ENCODE assay signal across 8 cellular contexts in genomic region chr19:40798997-40799557, GRCh38. TPM values are rescaled to one million over a fixed set of nuclear protein-coding genes. Genes with fewer than 3 reads are reported as not detected.
DNase-seq lines count a peak whose midpoint lies in the region; ATAC-seq, FAIRE-seq and TF ChIP-seq lines count a peak whose summit lies in the region.

Gene EGLN2, plus strand, starts transcription at chr19:40799191. Its CDS starts 1,382 bp downstream, at chr19:40800573.

- H3K4me3 Mint-ChIP-seq in HFFc6, result peak within 1 kb of the TSS; percentile 97
- H3K4me3 Mint-ChIP-seq in natural killer cell treated with Interleukin-12 subunit alpha and Interleukin-12 subunit beta and Interleukin-15 and Interleukin-18, amount 100 ng/mL, for 72 hours, result peak within 1 kb of the TSS; percentile 94

- H3K9me3 ChIP-seq in Peyer's patch, result no peaks in the 10 kb centered on the region

- peaks cover 0 to 15% (median 0%) of the 10 kb centered on the region in 3 donors for H3K36me3 ChIP-seq in Peyer's patch

- peak; percentile 93 to 95 for ATAC-seq in natural killer cell treated with Interleukin-12 subunit alpha and Interleukin-12 subunit beta and Interleukin-15 and Interleukin-18, amount 100 ng/mL, for 72 hours

- peak within 1 kb of the TSS; percentile 97 to 98 (median 98) for H3K27ac ChIP-seq in Peyer's patch

- peak; percentile 38; the same call in 1 of the 2 replicates for TF ChIP-seq POLR2A in GM12892 (IDR thresholded peaks at IDR 0.05; ENCODE audit: low read depth, low read length)
- peak; percentile 44 to 56 for TF ChIP-seq POLR2A in Peyer's patch (IDR thresholded peaks at IDR 0.05)

- peak within 1 kb of the TSS; percentile 98 for H3K27ac Mint-ChIP-seq in HFFc6
- H3K27ac Mint-ChIP-seq in natural killer cell treated with Interleukin-12 subunit alpha and Interleukin-12 subunit beta and Interleukin-15 and Interleukin-18, amount 100 ng/mL, for 72 hours, result peak within 1 kb of the TSS; percentile 97 to 99

- H3K4me1 Mint-ChIP-seq in HFFc6 (ENCODE audit: low read depth), result peaks cover 45% of the 10 kb centered on the region
- H3K4me1 Mint-ChIP-seq in natural killer cell treated with Interleukin-12 subunit alpha and Interleukin-12 subunit beta and Interleukin-15 and Interleukin-18, amount 100 ng/mL, for 72 hours (ENCODE audit: low read depth in 2 of 2), result peaks cover 60 to 61% of the 10 kb centered on the region in 2 donors

- no peaks in the 10 kb centered on the region for H3K27me3 ChIP-seq in Peyer's patch

- H3K4me1 ChIP-seq in Peyer's patch, result peaks cover 22 to 50% (median 43%) of the 10 kb centered on the region in 4 donors

- DNase-seq in GM12892 (ENCODE audit: insufficient read length) (peak; percentile 85), HFFc6 (no peak), Peyer's patch (no peak), epithelial cell of proximal tubule (ENCODE audit: low read depth) (no peak), SIG-M5 (lab: John Stamatoyannopoulos, UW) (no peak), NCI-H524 (lab: John Stamatoyannopoulos, UW) (no peak), dedifferentiated amniotic fluid mesenchymal stem cell (ENCODE audit: extremely low spot score) (no peak)
- no peak for DNase-seq in natural killer cell treated with Interleukin-12 subunit alpha and Interleukin-12 subunit beta and Interleukin-15 and Interleukin-18, amount 100 ng/mL, for 72 hours (ENCODE audit: low spot score)

- H3K27me3 Mint-ChIP-seq in HFFc6 (ENCODE audit: insufficient read depth), result peaks cover 3% of the 10 kb centered on the region; the same call in 1 of the 2 replicates
- H3K27me3 Mint-ChIP-seq in natural killer cell treated with Interleukin-12 subunit alpha and Interleukin-12 subunit beta and Interleukin-15 and Interleukin-18, amount 100 ng/mL, for 72 hours, result no peaks in the 10 kb centered on the region

- no peaks in the 10 kb centered on the region for H3K9me3 Mint-ChIP-seq in HFFc6
- no peaks in the 10 kb centered on the region for H3K9me3 Mint-ChIP-seq in natural killer cell treated with Interleukin-12 subunit alpha and Interleukin-12 subunit beta and Interleukin-15 and Interleukin-18, amount 100 ng/mL, for 72 hours

- FAIRE-seq in GM12892 (lab: Jason Lieb, UNC), result no peak

- H3K4me3 ChIP-seq in Peyer's patch (peak within 1 kb of the TSS; percentile 95 to 98 (median 97)), epithelial cell of proximal tubule (ENCODE audit: low read depth, low read length) (peak within 1 kb of the TSS; percentile 95)

- H3K36me3 Mint-ChIP-seq in HFFc6 (ENCODE audit: low read depth), result peaks cover 11% of the 10 kb centered on the region
- H3K36me3 Mint-ChIP-seq in natural killer cell treated with Interleukin-12 subunit alpha and Interleukin-12 subunit beta and Interleukin-15 and Interleukin-18, amount 100 ng/mL, for 72 hours, result peaks cover 16% of the 10 kb centered on the region

- TF ChIP-seq CTCF in HFFc6 (IDR thresholded peaks at IDR 0.05) (no peak), Peyer's patch (IDR thresholded peaks at IDR 0.05) (no peak), epithelial cell of proximal tubule (conservative IDR thresholded peaks at IDR 0.05; ENCODE audit: low read depth, low read length) (no peak)

RNA-seq across cellular contexts. Expression of gene EGLN2, which starts in this region (rescaled TPM):
- polyA plus RNA-seq in GM12892 (2012; ENCODE audit: missing spikeins), result 41.3 TPM
- 10 to 100 TPM; 56.0 to 72.0 (median 60.1) TPM for total RNA-seq in HFFc6 (2021; fragmentation: NEBNext Ultra II Directional; extraction: Animal tissue kit (Norgen Biotek cat#: 25700))
- total RNA-seq in Peyer's patch (10 to 100 TPM; 75.8 to 96.6 (median 88.1) TPM), epithelial cell of proximal tubule (78.9 and 90.3 TPM in 2 replicates)
- total RNA-seq in natural killer cell treated with Interleukin-12 subunit alpha and Interleukin-12 subunit beta and Interleukin-15 and Interleukin-18, amount 100 ng/mL, for 72 hours, result 100 to 1,000 TPM; 119 to 136 TPM
